16 cellular contexts compared by ENCODE assay signal in the genomic region with DNA sequence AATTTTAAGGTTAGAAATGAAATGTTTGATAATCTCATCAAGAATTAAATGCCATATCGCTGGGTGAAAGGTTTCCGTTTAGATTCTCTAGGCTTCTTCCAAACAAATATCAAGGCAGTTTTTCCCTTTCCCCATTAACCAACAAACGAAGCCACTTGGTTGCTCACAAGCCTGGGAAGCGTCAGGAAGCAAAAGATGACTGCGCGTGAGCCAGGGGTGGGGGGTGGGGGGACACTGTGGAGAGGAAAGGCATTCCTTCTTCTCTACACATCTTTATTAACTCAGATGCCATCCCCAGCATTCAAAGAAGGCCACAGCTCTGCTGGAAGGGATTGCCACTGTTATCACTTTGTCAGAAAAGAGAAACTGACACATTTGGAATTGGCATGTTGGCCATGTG.
DNase-seq lines count a peak whose midpoint lies in the region; ATAC-seq and TF ChIP-seq lines count a peak whose summit lies in the region.
"Had no signal": no experiment of that assay in that cellular context is flagged by ENCODE, and none has a peak within 500 bp of the region (broad histone marks: within the 10 kb centered on the region; RNA-seq: fewer than 3 reads in every experiment).

No MANE protein-coding gene starts in this region.

- no peak for TF ChIP-seq RAD21 in SK-N-SH (IDR thresholded peaks at IDR 0.05; ENCODE audit: low read length)

- H3K79me2 ChIP-seq in SK-N-SH (ENCODE audit: insufficient read depth), result no peaks in the 10 kb centered on the region

- no peak for TF ChIP-seq EP300 in SK-N-SH (IDR thresholded peaks at IDR 0.05; ENCODE audit: borderline replicate concordance in 1 of 2, low read depth in 1 of 2, low read length in 1 of 2)

- no peak overlapping the region for H3K27ac ChIP-seq in SK-N-SH (ENCODE audit: low read depth in 2 of 2, low read length in 1 of 2)
- H3K27ac ChIP-seq: 22Rv1, GM23248, KMS-11 had no signal

- no peaks in the 10 kb centered on the region for H4K20me1 ChIP-seq in SK-N-SH (ENCODE audit: insufficient read depth)

- no peaks in the 10 kb centered on the region for H3K9me3 ChIP-seq in SK-N-SH

- H3K9me2 ChIP-seq in SK-N-SH, result no peaks in the 10 kb centered on the region

- H3K4me3 ChIP-seq in SK-N-SH (ENCODE audit: low read depth in 2 of 2, low read length in 1 of 2), result no peak overlapping the region
- H3K4me3 ChIP-seq: GM23248 had no signal

- peaks cover 20% of the 10 kb centered on the region for H3F3A ChIP-seq in SK-N-SH (replicated peaks; ENCODE audit: insufficient read depth)

- 95% methylated on average over 6 of the region's 6 CpGs for WGBS in SK-N-SH (ENCODE audit: low lambda C conversion rate)

- H2AFZ ChIP-seq in SK-N-SH (ENCODE audit: low read depth), result no peak overlapping the region
- H2AFZ ChIP-seq: GM23248 had no signal

- H3K36me3 ChIP-seq in SK-N-SH (replicated peaks in 1 of 2; ENCODE audit: control insufficient read depth in 1 of 2, insufficient read depth in 2 of 2, low read length in 1 of 2), result no peaks in the 10 kb centered on the region

- DNase-seq in SK-N-SH (no peak), iPS DF 19.7 (ENCODE audit: low read depth, low spot score) (peak; percentile 9), midbrain (lab: John Stamatoyannopoulos, UW) (peak; percentile 15), NCI-H1092 (lab: John Stamatoyannopoulos, UW) (no peak), NOMO-1 treated with dmso at 0.1 percent for 144 hours (lab: John Stamatoyannopoulos, UW; ENCODE audit: unreplicated experiment) (no peak), Kasumi-1 (lab: John Stamatoyannopoulos, UW) (no peak)
- DNase-seq: DMS79 treated with DMSO at 0.1 percent for 48 hours, GM23248, NCI-H1436, NCI-H2029, NCI-H345, NCI-H526 had no signal

- CTCF ChIA-PET in SK-N-SH (lab: Yijun Ruan, JAX), result no interaction called here

- H3K27me3 ChIP-seq in SK-N-SH (ENCODE audit: insufficient read depth), result no peaks in the 10 kb centered on the region

- H3K9ac ChIP-seq in SK-N-SH, result no peak overlapping the region
- H3K9ac ChIP-seq: GM23248, KMS-11 had no signal

- ATAC-seq in SK-N-SH treated with all-trans-retinoic acid at 6 μM for 48 hours, result no peak
- no peak for ATAC-seq in HG02884 (IDR thresholded peaks at IDR 0.05; ENCODE audit: unreplicated experiment)

- POLR2A ChIA-PET in SK-N-SH (lab: Yijun Ruan, JAX), result no interaction called here

- TF ChIP-seq CTCF in SK-N-SH (IDR thresholded peaks at IDR 0.05), result no peak

- H3K4me2 ChIP-seq in SK-N-SH, result no peak overlapping the region
- H3K4me2 ChIP-seq: KMS-11 had no signal

- H3K4me1 ChIP-seq in SK-N-SH (ENCODE audit: control insufficient read depth in 1 of 2, insufficient read depth in 2 of 2, low read depth in 1 of 2, low read length in 1 of 2), result peaks cover 15 to 31% of the 10 kb centered on the region in 2 experiments

TF ChIP-seq in SK-N-SH, 30 proteins besides CTCF, POLR2A, EP300 and RAD21 (continues in another document):
- no peak for TF ChIP-seq YY1 (IDR thresholded peaks at IDR 0.05; ENCODE audit: low read depth)
- TF ChIP-seq NRF1 (IDR thresholded peaks at IDR 0.05; ENCODE audit: low read depth, low read length), result no peak
- TF ChIP-seq ZBTB33 (IDR thresholded peaks at IDR 0.05; ENCODE audit: borderline replicate concordance, low read depth), result no peak
- TF ChIP-seq, protein P1, sequence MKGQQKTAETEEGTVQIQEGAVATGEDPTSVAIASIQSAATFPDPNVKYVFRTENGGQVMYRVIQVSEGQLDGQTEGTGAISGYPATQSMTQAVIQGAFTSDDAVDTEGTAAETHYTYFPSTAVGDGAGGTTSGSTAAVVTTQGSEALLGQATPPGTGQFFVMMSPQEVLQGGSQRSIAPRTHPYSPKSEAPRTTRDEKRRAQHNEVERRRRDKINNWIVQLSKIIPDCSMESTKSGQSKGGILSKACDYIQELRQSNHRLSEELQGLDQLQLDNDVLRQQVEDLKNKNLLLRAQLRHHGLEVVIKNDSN (IDR thresholded peaks at IDR 0.05; ENCODE audit: borderline replicate concordance, low read depth), result no peak
- no peak for TF ChIP-seq ELF1 (IDR thresholded peaks at IDR 0.05)
- TF ChIP-seq TCF12 (IDR thresholded peaks at IDR 0.05), result peak; percentile 34

TF ChIP-seq in SK-N-SH treated with all-trans-retinoic acid at 6 μM for 48 hours, 23 proteins besides CTCF, POLR2A, EP300 and RAD21:
- TF ChIP-seq TSHZ2 (CRISPR knock-in tag; IDR thresholded peaks at IDR 0.05) (no peak), CSDC2 (CRISPR knock-in tag; IDR thresholded peaks at IDR 0.05) (no peak), ZFP30 (CRISPR knock-in tag; IDR thresholded peaks at IDR 0.05) (no peak), ZNF70 (CRISPR knock-in tag; IDR thresholded peaks at IDR 0.05) (no peak), ZNF565 (CRISPR knock-in tag; conservative IDR thresholded peaks at IDR 0.05; ENCODE audit: low read depth) (no peak), PATZ1 (CRISPR knock-in tag; IDR thresholded peaks at IDR 0.05; ENCODE audit: borderline replicate concordance) (no peak), PPARA (CRISPR knock-in tag; IDR thresholded peaks at IDR 0.05; ENCODE audit: borderline replicate concordance) (no peak), SNAI2 (CRISPR knock-in tag; IDR thresholded peaks at IDR 0.05) (no peak), RARB (CRISPR knock-in tag; IDR thresholded peaks at IDR 0.05) (no peak)
- TF ChIP-seq, protein P2, sequence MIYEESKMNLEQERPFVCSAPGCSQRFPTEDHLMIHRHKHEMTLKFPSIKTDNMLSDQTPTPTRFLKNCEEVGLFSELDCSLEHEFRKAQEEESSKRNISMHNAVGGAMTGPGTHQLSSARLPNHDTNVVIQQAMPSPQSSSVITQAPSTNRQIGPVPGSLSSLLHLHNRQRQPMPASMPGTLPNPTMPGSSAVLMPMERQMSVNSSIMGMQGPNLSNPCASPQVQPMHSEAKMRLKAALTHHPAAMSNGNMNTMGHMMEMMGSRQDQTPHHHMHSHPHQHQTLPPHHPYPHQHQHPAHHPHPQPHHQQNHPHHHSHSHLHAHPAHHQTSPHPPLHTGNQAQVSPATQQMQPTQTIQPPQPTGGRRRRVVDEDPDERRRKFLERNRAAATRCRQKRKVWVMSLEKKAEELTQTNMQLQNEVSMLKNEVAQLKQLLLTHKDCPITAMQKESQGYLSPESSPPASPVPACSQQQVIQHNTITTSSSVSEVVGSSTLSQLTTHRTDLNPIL (CRISPR knock-in tag; IDR thresholded peaks at IDR 0.05; ENCODE audit: low read depth), result no peak
TF ChIP-seq in SK-N-SH treated with all-trans-retinoic acid at 6 μM for 48 hours: peak in this region for 0.

Comparison
In these comparisons a context has a peak if more than half of its experiments do, and no peak if none do; other contexts are left out.
1. DNase-seq: peak in iPS DF 19.7 (single experiment) and midbrain (single experiment); none in SK-N-SH (single experiment), NCI-H1092 (single experiment), NOMO-1 treated with dmso at 0.1 percent for 144 hours (single experiment) and Kasumi-1 (0 of 2).